Comparison of ENCODE assay signal across 33 cellular contexts in the genomic region with DNA sequence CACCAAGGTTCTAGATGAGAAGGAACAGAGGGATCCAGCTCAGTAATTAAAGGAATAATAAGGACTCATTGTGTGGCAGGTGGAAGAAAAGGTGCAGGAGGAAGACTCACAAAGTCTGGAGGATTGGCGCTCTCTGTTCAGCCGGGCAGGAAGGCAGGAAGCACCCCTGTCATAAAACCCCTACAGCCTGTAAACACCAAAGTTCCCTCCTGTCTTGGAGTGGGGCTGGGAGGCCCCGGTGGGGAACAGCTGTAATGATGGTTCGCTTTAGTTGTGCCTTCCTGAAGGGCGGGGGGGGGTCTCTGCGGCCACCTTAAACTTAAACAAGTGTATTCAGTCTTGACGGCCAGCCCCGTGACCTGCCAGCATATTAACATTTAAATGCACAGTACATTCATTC.
"Had no signal": no experiment of that assay in that cellular context is flagged by ENCODE, and none has a peak within 500 bp of the region (broad histone marks: within the 10 kb centered on the region; RNA-seq: fewer than 3 reads in every experiment).

No MANE protein-coding gene starts in this region.

- H3K9me3 ChIP-seq: ascending aorta, MG63, SJSA1, SK-N-SH had no signal

- H3K4me3 ChIP-seq: ascending aorta, cardiac muscle cell, MG63, SJSA1 had no signal

- H3K4me1 ChIP-seq: ascending aorta had no signal

- H3K36me3 Mint-ChIP-seq: activated naive CD4-positive, alpha-beta T cell treated with anti-CD3 and anti-CD28 coated beads, Interleukin-2, amount 50 U/mL, for 24 hours; activated naive CD8-positive, alpha-beta T cell treated with anti-CD3 and anti-CD28 coated beads, Interleukin-2, amount 10 ng/mL, durations not matched to agents 7 days and 5 days had no signal

- ATAC-seq: activated CD4-positive, alpha-beta T cell treated with anti-CD3 and anti-CD28 coated beads for 36 hours; activated CD4-positive, CD25-positive, alpha-beta regulatory T cell treated with anti-CD3 and anti-CD28 coated beads, Interleukin-2, amount 50 U/mL, for 24 hours; activated CD8-positive, alpha-beta T cell treated with anti-CD3 and anti-CD28 coated beads, Interleukin-2, amount 10 ng/mL, durations not matched to agents 7 days and 5 days; Panc1 had no signal

- DNase-seq: activated CD4-positive, alpha-beta T cell treated with anti-CD3 and anti-CD28 coated beads for 36 hours; activated CD4-positive, alpha-beta T cell treated with anti-CD3 and anti-CD28 coated beads, Interleukin-2, amount 10 ng/mL, durations not matched to agents 7 days and 5 days; activated CD4-positive, alpha-beta T cell treated with anti-CD3 and anti-CD28 coated beads, Interleukin-2, amount 50 U/mL, for 48 hours; activated CD8-positive, alpha-beta T cell treated with anti-CD3 and anti-CD28 coated beads, Interleukin-2, amount 10 ng/mL, durations not matched to agents 7 days and 5 days; activated gamma-delta T cell; activated naive CD4-positive, alpha-beta T cell treated with Interleukin-2 at 50 U/mL for 16 hours; activated naive CD8-positive, alpha-beta T cell treated with anti-CD3 and anti-CD28 coated beads, Interleukin-2, amount 10 ng/mL, durations not matched to agents 7 days and 5 days; activated T-cell treated with anti-CD3 and anti-CD28 coated beads, Interleukin-2, amount 50 U/mL, for 24 hours; amygdala; Kasumi-1; MG63; NCI-H1092; NCI-H1417; NCI-H146; NCI-H187; NCI-H2081; NCI-H226; NCI-H446 treated with DMSO at 0.1 percent for 48 hours; NCI-H524; NCI-H69; NCI-H82; SHP77 treated with DMSO at 0.1 percent for 48 hours; SK-N-SH had no signal

- H3K27ac ChIP-seq: ascending aorta, cardiac muscle cell, SJSA1 had no signal

- H3K4me3 Mint-ChIP-seq: activated CD4-positive, alpha-beta T cell treated with anti-CD3 and anti-CD28 coated beads for 36 hours; activated CD4-positive, alpha-beta T cell treated with anti-CD3 and anti-CD28 coated beads, Interleukin-2, amount 10 ng/mL, durations not matched to agents 7 days and 5 days; activated CD8-positive, alpha-beta T cell treated with anti-CD3 and anti-CD28 coated beads, Interleukin-2, amount 10 ng/mL, durations not matched to agents 7 days and 5 days; activated naive CD4-positive, alpha-beta T cell treated with anti-CD3 and anti-CD28 coated beads, Interleukin-2, amount 50 U/mL, for 24 hours; activated naive CD8-positive, alpha-beta T cell treated with anti-CD3 and anti-CD28 coated beads, Interleukin-2, amount 10 ng/mL, durations not matched to agents 7 days and 5 days; activated T-cell treated with anti-CD3 and anti-CD28 coated beads, Interleukin-2, amount 50 U/mL, for 24 hours; central memory CD8-positive, alpha-beta T cell; T-helper 1 cell treated with Interleukin-12 subunit alpha and Interleukin-12 subunit beta and Interleukin-4 antibody, amounts not matched to agents 30 μg/mL and 1 μg/mL, for 36 hours; T-helper 2 cell treated with Interferon-gamma antibody and Interleukin-4, amounts not matched to agents 5 μg/mL and 100 μg/mL, for 36 hours had no signal

- H3K4me2 ChIP-seq: SK-N-SH had no signal

- H3K4me1 Mint-ChIP-seq: activated CD4-positive, alpha-beta T cell treated with anti-CD3 and anti-CD28 coated beads for 36 hours; activated CD4-positive, alpha-beta T cell treated with anti-CD3 and anti-CD28 coated beads, Interleukin-2, amount 10 ng/mL, durations not matched to agents 7 days and 5 days; activated naive CD4-positive, alpha-beta T cell treated with anti-CD3 and anti-CD28 coated beads, Interleukin-2, amount 50 U/mL, for 24 hours; activated naive CD8-positive, alpha-beta T cell treated with anti-CD3 and anti-CD28 coated beads, Interleukin-2, amount 10 ng/mL, durations not matched to agents 7 days and 5 days; central memory CD8-positive, alpha-beta T cell had no signal

- H3K9me2 ChIP-seq: SK-N-SH had no signal

- H3K9me3 Mint-ChIP-seq: activated CD4-positive, alpha-beta T cell treated with anti-CD3 and anti-CD28 coated beads, Interleukin-2, amount 10 ng/mL, durations not matched to agents 7 days and 5 days; activated naive CD4-positive, alpha-beta T cell treated with anti-CD3 and anti-CD28 coated beads, Interleukin-2, amount 50 U/mL, for 24 hours; activated naive CD8-positive, alpha-beta T cell treated with anti-CD3 and anti-CD28 coated beads, Interleukin-2, amount 10 ng/mL, durations not matched to agents 7 days and 5 days; activated T-cell treated with anti-CD3 and anti-CD28 coated beads, Interleukin-2, amount 50 U/mL, for 24 hours; activated T-helper 2 cell treated with anti-CD3 and anti-CD28 coated beads, Interferon-gamma antibody, Interleukin-2, Interleukin-4, amounts not matched to agents 10 μg/mL and 5 μg/mL and 100 μg/mL, durations not matched to agents 14 hours and 24 hours and 36 hours; central memory CD8-positive, alpha-beta T cell; T-helper 1 cell treated with Interleukin-12 subunit alpha and Interleukin-12 subunit beta and Interleukin-4 antibody, amounts not matched to agents 30 μg/mL and 1 μg/mL, for 36 hours; T-helper 2 cell treated with Interferon-gamma antibody and Interleukin-4, amounts not matched to agents 5 μg/mL and 100 μg/mL, for 36 hours had no signal

- H3K27ac Mint-ChIP-seq: activated CD4-positive, alpha-beta T cell treated with anti-CD3 and anti-CD28 coated beads for 36 hours; activated CD4-positive, alpha-beta T cell treated with anti-CD3 and anti-CD28 coated beads, Interleukin-2, amount 10 ng/mL, durations not matched to agents 7 days and 5 days; activated CD8-positive, alpha-beta T cell treated with anti-CD3 and anti-CD28 coated beads, Interleukin-2, amount 10 ng/mL, durations not matched to agents 7 days and 5 days; activated naive CD4-positive, alpha-beta T cell treated with anti-CD3 and anti-CD28 coated beads, Interleukin-2, amount 50 U/mL, for 24 hours; activated naive CD8-positive, alpha-beta T cell treated with anti-CD3 and anti-CD28 coated beads, Interleukin-2, amount 10 ng/mL, durations not matched to agents 7 days and 5 days; activated T-cell treated with anti-CD3 and anti-CD28 coated beads, Interleukin-2, amount 50 U/mL, for 24 hours; activated T-helper 2 cell treated with anti-CD3 and anti-CD28 coated beads, Interferon-gamma antibody, Interleukin-2, Interleukin-4, amounts not matched to agents 10 μg/mL and 5 μg/mL and 100 μg/mL, durations not matched to agents 14 hours and 24 hours and 36 hours; T-helper 1 cell treated with Interleukin-12 subunit alpha and Interleukin-12 subunit beta and Interleukin-4 antibody, amounts not matched to agents 30 μg/mL and 1 μg/mL, for 36 hours; T-helper 2 cell treated with Interferon-gamma antibody and Interleukin-4, amounts not matched to agents 5 μg/mL and 100 μg/mL, for 36 hours had no signal

- H3K27me3 Mint-ChIP-seq: activated CD4-positive, alpha-beta T cell treated with anti-CD3 and anti-CD28 coated beads, Interleukin-2, amount 10 ng/mL, durations not matched to agents 7 days and 5 days; activated naive CD4-positive, alpha-beta T cell treated with anti-CD3 and anti-CD28 coated beads, Interleukin-2, amount 50 U/mL, for 24 hours; activated naive CD8-positive, alpha-beta T cell treated with anti-CD3 and anti-CD28 coated beads, Interleukin-2, amount 10 ng/mL, durations not matched to agents 7 days and 5 days; central memory CD8-positive, alpha-beta T cell had no signal

- H3K36me3 ChIP-seq: ascending aorta, cardiac muscle cell, MG63, SJSA1 had no signal

- H3K9ac ChIP-seq: SK-N-SH had no signal

- H3K27me3 ChIP-seq: ascending aorta, cardiac muscle cell, MG63, SJSA1 had no signal
